Comparison of ENCODE assay signal across 8 cellular contexts in the genomic region with DNA sequence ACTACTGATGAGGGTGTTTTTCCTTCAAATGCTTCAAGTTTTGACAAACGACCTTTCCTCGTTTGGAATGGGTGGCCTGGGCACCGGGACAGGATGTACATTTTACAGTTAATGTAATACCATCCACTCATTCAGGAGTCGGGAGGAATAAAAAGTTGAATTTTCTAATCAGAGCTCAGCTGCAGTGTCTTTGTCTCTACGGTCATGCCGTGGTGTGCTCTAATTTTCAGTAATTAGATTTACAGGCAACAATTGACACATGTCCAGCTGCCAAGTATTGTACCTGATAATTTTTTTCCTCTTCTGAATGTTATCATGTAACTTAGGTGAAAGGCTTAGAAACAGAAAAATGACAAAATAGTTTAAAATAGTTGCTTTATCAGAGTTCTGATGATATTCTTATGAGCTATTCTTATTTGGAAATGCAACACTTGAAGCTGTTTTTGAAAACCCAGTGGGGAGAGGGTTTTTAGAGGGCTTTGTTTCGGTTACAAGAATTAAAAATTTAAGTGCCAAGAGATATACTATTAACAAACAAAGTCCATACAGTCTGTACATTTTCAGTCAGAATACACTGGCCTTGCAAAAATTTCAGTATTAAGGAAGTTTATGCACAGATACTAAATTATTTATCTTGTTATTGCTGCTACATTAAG. TPM values are rescaled to one million over a fixed set of nuclear protein-coding genes. Genes with fewer than 3 reads are reported as not detected.
DNase-seq lines count a peak whose midpoint lies in the region; ATAC-seq and TF ChIP-seq lines count a peak whose summit lies in the region.

No MANE protein-coding gene starts in this region.

- peak overlapping the region; percentile 94; the same call in 1 of the 2 replicates for H3K9ac ChIP-seq in OCI-LY3 (ENCODE audit: low read length)

- intact Hi-C loops in spleen (cut with DNase I; ENCODE audit: low total_unique reads) = no loop called here

- H3K9me3 ChIP-seq in OCI-LY3 (ENCODE audit: insufficient read depth, low read length) (no peaks in the 10 kb centered on the region), esophagus (ENCODE audit: control insufficient read depth in 2 of 2, insufficient read depth in 1 of 2, low read depth in 1 of 2, low read length in 1 of 2) (no peaks in the 10 kb centered on the region), spleen (no peaks in the 10 kb centered on the region)

- WGBS in esophagus, 2 donors = 17 to 18% methylated on average over 7 of the region's 7 CpGs
- 28 to 40% (median 34%) methylated on average over 7 of the region's 7 CpGs for WGBS in spleen, 5 donors

- no peak overlapping the region for H2AFZ ChIP-seq in OCI-LY3 (ENCODE audit: low read depth, low read length)

- H3K36me3 ChIP-seq in OCI-LY3 (replicated peaks; ENCODE audit: low read depth, low read length) = no peaks in the 10 kb centered on the region
- H3K36me3 ChIP-seq in esophagus (ENCODE audit: control insufficient read depth in 2 of 2, insufficient read depth in 2 of 2, low read length in 1 of 2) = peaks cover 0 to 2% of the 10 kb centered on the region in 2 donors
- H3K36me3 ChIP-seq in spleen = peaks cover 0 to 4% (median 0%) of the 10 kb centered on the region in 6 donors

- no peak for ATAC-seq in HG02610 (IDR thresholded peaks at IDR 0.05; ENCODE audit: unreplicated experiment)

- peaks cover 37% of the 10 kb centered on the region for H3K4me1 ChIP-seq in OCI-LY3 (ENCODE audit: low read length)
- H3K4me1 ChIP-seq in esophagus (ENCODE audit: control insufficient read depth in 2 of 2, insufficient read depth in 2 of 2, low read length in 1 of 2) = no peaks in the 10 kb centered on the region
- H3K4me1 ChIP-seq in spleen = peaks cover 3 to 69% (median 31%) of the 10 kb centered on the region in 6 donors

- TF ChIP-seq POLR2A in spleen (IDR thresholded peaks at IDR 0.05) = no peak

- H3K4me2 ChIP-seq in OCI-LY3 (ENCODE audit: low read length) = peak overlapping the region; percentile 93

- peak overlapping the region; percentile 81 for H3K4me3 ChIP-seq in OCI-LY3 (ENCODE audit: low read length)
- H3K4me3 ChIP-seq in esophagus (ENCODE audit: low read depth in 1 of 2, low read length in 2 of 2) = peak overlapping the region; percentile 32 to 86
- H3K4me3 ChIP-seq in spleen = peak overlapping the region; percentile 56 to 86 (median 80)

- H3K27me3 ChIP-seq in OCI-LY3 (ENCODE audit: low read depth, low read length) (peaks cover 28% of the 10 kb centered on the region), esophagus (ENCODE audit: control insufficient read depth in 1 of 2, insufficient read depth in 2 of 2, low read length in 2 of 2) (no peaks in the 10 kb centered on the region), spleen (replicated peaks in 1 of 7) (peaks cover 0 to 61% (median 4%) of the 10 kb centered on the region in 7 donors)

- TF ChIP-seq CTCF in OCI-LY3 (IDR thresholded peaks at IDR 0.05; ENCODE audit: low read depth, low read length) (no peak), spleen (IDR thresholded peaks at IDR 0.05 in 8 of 11, conservative IDR thresholded peaks at IDR 0.05 in 3 of 11) (no peak)

- no peaks in the 10 kb centered on the region for H3K79me2 ChIP-seq in OCI-LY3 (ENCODE audit: low read length)

- H4K20me1 ChIP-seq in OCI-LY3 (ENCODE audit: insufficient read depth, low read length) = no peaks in the 10 kb centered on the region

- DNase-seq in NCI-H1417 (lab: John Stamatoyannopoulos, UW) (peak; percentile 22 to 82 (median 57)), NCI-H1417 treated with DMSO at 0.1 percent for 48 hours (lab: John Stamatoyannopoulos, UW) (no peak), spleen (no peak), hippocampal formation (lab: John Stamatoyannopoulos, UW) (no peak), NCI-H2196 (lab: John Stamatoyannopoulos, UW; ENCODE audit: unreplicated experiment) (no peak)

- no peak overlapping the region for H3K27ac ChIP-seq in OCI-LY3 (ENCODE audit: low read length)
- H3K27ac ChIP-seq in esophagus (ENCODE audit: low read depth in 2 of 2, low read length in 1 of 2) = peak overlapping the region in 1 of 2 donors; percentile 49
- peak overlapping the region; percentile 96 to 98 (median 97) for H3K27ac ChIP-seq in spleen

RNA-seq across cellular contexts. Expression of gene CDKN2C, which starts 1.0 kb away (rescaled TPM):
- polyA plus RNA-seq in esophagus (10 to 100 TPM in 1 of 2 donors, 1 to 10 TPM in 1; 9.3 to 15.7 TPM), spleen (10 to 100 TPM in 2 of 3 donors, 1 to 10 TPM in 1; 7.7 to 17.9 (median 17.6) TPM)
- 10 to 100 TPM in 4 of 7 donors, 1 to 10 TPM in 3; 6.9 to 18.2 (median 10.1) TPM for total RNA-seq in spleen

RNA-seq across cellular contexts. Expression of gene FAF1, which starts 11.0 kb away (rescaled TPM):
- 10 to 100 TPM; 18.4 to 32.1 TPM for polyA plus RNA-seq in esophagus
- total RNA-seq in spleen = 10 to 100 TPM; 36.2 to 58.7 (median 43.9) TPM
- polyA plus RNA-seq in spleen = 10 to 100 TPM; 16.7 to 20.0 (median 19.2) TPM

Comparison
In these comparisons a context has a peak if more than half of its experiments do, and no peak if none do; other contexts are left out.
1. DNase-seq: peak in NCI-H1417 (3 of 3); none in NCI-H1417 treated with DMSO at 0.1 percent for 48 hours (single experiment), spleen (single experiment), hippocampal formation (0 of 2) and NCI-H2196 (single experiment).
2. Peak in every context shown above with its lines, with median percentiles within 50 percentile points of each other: H3K4me3 ChIP-seq.